ENCODE assay signal across 8 cellular contexts in genomic region chr5:178585465-178585864, GRCh38. TPM values are rescaled to one million over a fixed set of nuclear protein-coding genes. Genes with fewer than 3 reads are reported as not detected.
A peak's percentile ranks its signal among the peaks of the same experiment; 100 is the strongest.
DNase-seq lines count a peak whose midpoint lies in the region; ATAC-seq, FAIRE-seq and TF ChIP-seq lines count a peak whose summit lies in the region.
"Not testable (repeated sequence)": the region's sequence is repeated elsewhere in the genome, so short reads cannot be mapped to it uniquely, and the experiment has no call there.
"Had no signal": no experiment of that assay in that cellular context is flagged by ENCODE, and none has a peak within 500 bp of the region (broad histone marks: within the 10 kb centered on the region; RNA-seq: fewer than 3 reads in every experiment).

No MANE protein-coding gene starts in this region.

- 88 to 90% methylated on average over 11 of the region's 11 CpGs for WGBS in lung, 2 donors

- TF ChIP-seq POLR2A in GM12891 (IDR thresholded peaks at IDR 0.05; ENCODE audit: low read depth, low read length) = not testable (repeated sequence)

- DNase-seq in GM12891 (ENCODE audit: insufficient read length, low spot score) = not testable (repeated sequence)
- DNase-seq in astrocyte of the cerebellum (ENCODE audit: low read depth) (peak; percentile 6), germinal center (ENCODE audit: low spot score) (peak; percentile 36), lung (ENCODE audit: low spot score) (peak; percentile 56)
- peak; percentile 34 for DNase-seq in stimulated activated CD4-positive, alpha-beta T cell treated with anti-CD3 and anti-CD28 coated beads, Interleukin-12 subunit alpha, Interleukin-12 subunit beta, amount 100 ng/mL, for 4 hours

- not testable (repeated sequence) for TF ChIP-seq CTCF in astrocyte of the cerebellum (IDR thresholded peaks at IDR 0.05; ENCODE audit: low read depth, low read length, missing control alignments); lung (IDR thresholded peaks at IDR 0.05; ENCODE audit: control extremely low read depth, extremely low read depth)

- H3K4me1 ChIP-seq in lung (ENCODE audit: control insufficient read depth in 2 of 2, insufficient read depth in 2 of 2, low read length in 2 of 2) = peaks cover 0 to 11% of the 10 kb centered on the region in 2 donors

- peak; percentile 77 for ATAC-seq in HG03354 (IDR thresholded peaks at IDR 0.05; ENCODE audit: poor library complexity, severe bottlenecking, unreplicated experiment)
- ATAC-seq in SK-N-SH treated with all-trans-retinoic acid at 6 μM for 48 hours = peak; percentile 87
- ATAC-seq in lung (ENCODE audit: insufficient read depth, low FRiP score) = peak; percentile 91

- not testable (repeated sequence) for H3K4me3 ChIP-seq in astrocyte of the cerebellum (ENCODE audit: low read depth, low read length); lung

- not testable (repeated sequence) for H3K27ac ChIP-seq in lung (ENCODE audit: low read depth in 1 of 2, low read length in 1 of 2)

- not testable (repeated sequence) for H3K36me3 ChIP-seq in lung (ENCODE audit: control insufficient read depth in 2 of 2, insufficient read depth in 2 of 2, low read length in 2 of 2)

- in situ Hi-C loops in astrocyte of the cerebellum (cut with HindIII; ENCODE audit: low sequenced_read_pairs) = loop anchor here (25.0 kb wide), 1 partner anchor 298 kb away; no protein-coding TSS in a partner anchor

- not testable (repeated sequence) for H3K9me3 ChIP-seq in lung (ENCODE audit: control insufficient read depth in 2 of 2, insufficient read depth in 1 of 2, low read length in 1 of 2)

- FAIRE-seq in GM12891 (lab: Jason Lieb, UNC) = peak; percentile 90

- not testable (repeated sequence) for H3K27me3 ChIP-seq in lung (ENCODE audit: control insufficient read depth, insufficient read depth)

RNA-seq across cellular contexts. Expression of gene COL23A1, which starts 4.7 kb away (rescaled TPM):
- polyA plus RNA-seq in GM12891 (2012; ENCODE audit: low read depth, missing spikeins) = 0.09 TPM
- 1 to 10 TPM; 1.5 to 4.4 TPM for total RNA-seq in lung
- 1 to 10 TPM in 1 of 2 donors, under 1 TPM in 1; 0.76 to 1.1 TPM for polyA plus RNA-seq in lung
- total RNA-seq: T-helper 1 cell treated with Interleukin-12 subunit alpha and Interleukin-12 subunit beta and Interleukin-4 antibody, amounts not matched to agents 30 ng/mL and 1 ng/mL, for 36 hours had no signal

RNA-seq across cellular contexts. Expression of gene CLK4, which starts 41.4 kb away (rescaled TPM):
- polyA plus RNA-seq in GM12891 (2012; ENCODE audit: low read depth, missing spikeins) = 8.6 TPM
- 10 to 100 TPM; 21.8 to 85.7 TPM for total RNA-seq in lung
- polyA plus RNA-seq in lung = 10 to 100 TPM; 12.6 to 35.2 TPM
